2 cellular contexts compared by ENCODE assay signal in the genomic region with DNA sequence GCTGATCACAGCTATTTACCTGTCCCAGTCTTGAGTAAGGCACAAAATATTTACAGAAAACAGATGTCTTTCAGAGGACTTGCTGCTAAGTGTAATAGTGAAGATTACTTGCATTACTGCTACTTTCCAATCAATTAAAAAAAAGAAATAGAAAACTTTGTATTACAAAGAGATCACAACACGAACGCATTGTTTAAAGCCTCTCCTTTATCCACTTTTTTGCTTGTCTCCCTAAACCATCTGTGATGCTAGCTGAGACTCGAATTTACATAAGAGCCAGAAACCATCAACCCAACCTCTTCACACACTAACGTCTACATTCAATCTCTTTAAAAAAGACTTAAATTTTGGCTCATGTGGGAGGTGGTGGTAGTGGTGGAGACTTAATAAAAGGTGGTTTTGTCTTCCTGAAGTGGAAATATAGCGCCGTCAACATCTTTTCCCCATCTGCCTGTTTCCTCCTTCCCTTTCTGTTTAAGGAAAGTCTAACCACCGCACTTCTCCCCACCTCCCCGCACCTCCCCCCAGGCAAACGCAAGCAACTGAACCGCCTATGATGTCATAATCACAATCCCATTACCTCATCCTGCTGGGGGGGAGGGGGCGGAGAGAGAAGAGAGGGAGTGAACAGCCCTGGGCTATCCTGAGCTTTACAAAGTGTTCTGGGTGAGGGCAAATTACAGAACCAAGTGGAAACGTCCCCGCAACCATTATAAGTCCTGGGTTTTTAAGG.
TF ChIP-seq lines count a peak whose summit lies in the region.

No MANE protein-coding gene starts in this region.

TF ChIP-seq in SK-N-SH treated with all-trans-retinoic acid at 6 μM for 48 hours, 23 proteins besides CTCF, POLR2A, EP300 and RAD21:
- no peak for TF ChIP-seq SNAI2 (CRISPR knock-in tag; IDR thresholded peaks at IDR 0.05)
- no peak for TF ChIP-seq ZFP30 (CRISPR knock-in tag; IDR thresholded peaks at IDR 0.05)
- TF ChIP-seq RARB (CRISPR knock-in tag; IDR thresholded peaks at IDR 0.05), result no peak
- TF ChIP-seq, protein P1, sequence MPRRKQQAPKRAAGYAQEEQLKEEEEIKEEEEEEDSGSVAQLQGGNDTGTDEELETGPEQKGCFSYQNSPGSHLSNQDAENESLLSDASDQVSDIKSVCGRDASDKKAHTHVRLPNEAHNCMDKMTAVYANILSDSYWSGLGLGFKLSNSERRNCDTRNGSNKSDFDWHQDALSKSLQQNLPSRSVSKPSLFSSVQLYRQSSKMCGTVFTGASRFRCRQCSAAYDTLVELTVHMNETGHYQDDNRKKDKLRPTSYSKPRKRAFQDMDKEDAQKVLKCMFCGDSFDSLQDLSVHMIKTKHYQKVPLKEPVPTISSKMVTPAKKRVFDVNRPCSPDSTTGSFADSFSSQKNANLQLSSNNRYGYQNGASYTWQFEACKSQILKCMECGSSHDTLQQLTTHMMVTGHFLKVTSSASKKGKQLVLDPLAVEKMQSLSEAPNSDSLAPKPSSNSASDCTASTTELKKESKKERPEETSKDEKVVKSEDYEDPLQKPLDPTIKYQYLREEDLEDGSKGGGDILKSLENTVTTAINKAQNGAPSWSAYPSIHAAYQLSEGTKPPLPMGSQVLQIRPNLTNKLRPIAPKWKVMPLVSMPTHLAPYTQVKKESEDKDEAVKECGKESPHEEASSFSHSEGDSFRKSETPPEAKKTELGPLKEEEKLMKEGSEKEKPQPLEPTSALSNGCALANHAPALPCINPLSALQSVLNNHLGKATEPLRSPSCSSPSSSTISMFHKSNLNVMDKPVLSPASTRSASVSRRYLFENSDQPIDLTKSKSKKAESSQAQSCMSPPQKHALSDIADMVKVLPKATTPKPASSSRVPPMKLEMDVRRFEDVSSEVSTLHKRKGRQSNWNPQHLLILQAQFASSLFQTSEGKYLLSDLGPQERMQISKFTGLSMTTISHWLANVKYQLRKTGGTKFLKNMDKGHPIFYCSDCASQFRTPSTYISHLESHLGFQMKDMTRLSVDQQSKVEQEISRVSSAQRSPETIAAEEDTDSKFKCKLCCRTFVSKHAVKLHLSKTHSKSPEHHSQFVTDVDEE (CRISPR knock-in tag; IDR thresholded peaks at IDR 0.05), result peak; percentile 41; the same call in 1 of the 2 replicates
- no peak for TF ChIP-seq ZNF565 (CRISPR knock-in tag; conservative IDR thresholded peaks at IDR 0.05; ENCODE audit: low read depth)
- TF ChIP-seq, protein P2, sequence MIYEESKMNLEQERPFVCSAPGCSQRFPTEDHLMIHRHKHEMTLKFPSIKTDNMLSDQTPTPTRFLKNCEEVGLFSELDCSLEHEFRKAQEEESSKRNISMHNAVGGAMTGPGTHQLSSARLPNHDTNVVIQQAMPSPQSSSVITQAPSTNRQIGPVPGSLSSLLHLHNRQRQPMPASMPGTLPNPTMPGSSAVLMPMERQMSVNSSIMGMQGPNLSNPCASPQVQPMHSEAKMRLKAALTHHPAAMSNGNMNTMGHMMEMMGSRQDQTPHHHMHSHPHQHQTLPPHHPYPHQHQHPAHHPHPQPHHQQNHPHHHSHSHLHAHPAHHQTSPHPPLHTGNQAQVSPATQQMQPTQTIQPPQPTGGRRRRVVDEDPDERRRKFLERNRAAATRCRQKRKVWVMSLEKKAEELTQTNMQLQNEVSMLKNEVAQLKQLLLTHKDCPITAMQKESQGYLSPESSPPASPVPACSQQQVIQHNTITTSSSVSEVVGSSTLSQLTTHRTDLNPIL (CRISPR knock-in tag; IDR thresholded peaks at IDR 0.05; ENCODE audit: low read depth), result peak; percentile 80
- no peak for TF ChIP-seq OSR1 (CRISPR knock-in tag; IDR thresholded peaks at IDR 0.05)
- 0 out of 2 replicates have a peak, but pooled peaks have one; percentile 17 for TF ChIP-seq ZNF8 (CRISPR knock-in tag; IDR thresholded peaks at IDR 0.05)
TF ChIP-seq in SK-N-SH treated with all-trans-retinoic acid at 6 μM for 48 hours: peak in this region for 3.

TF ChIP-seq in HepG2, 621 proteins besides CTCF, POLR2A, EP300 and RAD21 (continues in another document):
- TF ChIP-seq GFI1 (CRISPR knock-in tag; IDR thresholded peaks at IDR 0.05; ENCODE audit: borderline replicate concordance) (no peak), ZNF331 (CRISPR knock-in tag; IDR thresholded peaks at IDR 0.05) (no peak), ARNT (IDR thresholded peaks at IDR 0.05) (no peak), MIER3 (CRISPR knock-in tag; IDR thresholded peaks at IDR 0.05; ENCODE audit: borderline replicate concordance) (peak; percentile 53; the same call in 1 of the 2 replicates), ZNF83 (CRISPR knock-in tag; IDR thresholded peaks at IDR 0.05; ENCODE audit: borderline replicate concordance) (no peak), ZNF335 (CRISPR knock-in tag; IDR thresholded peaks at IDR 0.05) (peak; percentile 82; the same call in 1 of the 2 replicates), JUN (CRISPR knock-in tag; IDR thresholded peaks at IDR 0.05) (peak; percentile 90), ZBTB21 (CRISPR knock-in tag; IDR thresholded peaks at IDR 0.05) (peak; percentile 100), SOX6 (IDR thresholded peaks at IDR 0.05) (no peak), SOX6 (CRISPR knock-in tag; IDR thresholded peaks at IDR 0.05) (no peak; the same call in 1 of the 2 replicates), WIZ (CRISPR knock-in tag; IDR thresholded peaks at IDR 0.05) (0 out of 2 replicates have a peak, but pooled peaks have one; percentile 7), FOXC1 (CRISPR knock-in tag; IDR thresholded peaks at IDR 0.05; ENCODE audit: borderline replicate concordance) (no peak), ZNF530 (CRISPR knock-in tag; IDR thresholded peaks at IDR 0.05; ENCODE audit: low read depth) (no peak), ZMYM2 (CRISPR knock-in tag; IDR thresholded peaks at IDR 0.05) (peak; percentile 68; the same call in 1 of the 2 replicates), ZNF781 (CRISPR knock-in tag; IDR thresholded peaks at IDR 0.05; ENCODE audit: borderline replicate concordance, not compliant biosample characterization) (peak; percentile 65), SUZ12 (IDR thresholded peaks at IDR 0.05; ENCODE audit: low read depth, low read length) (no peak), SPEN (CRISPR knock-in tag; IDR thresholded peaks at IDR 0.05; ENCODE audit: low read depth) (peak; percentile 37; the same call in 1 of the 2 replicates), CEBPB (IDR thresholded peaks at IDR 0.05; ENCODE audit: borderline replicate concordance, low read depth, low read length) (peak; percentile 79), CREM (IDR thresholded peaks at IDR 0.05) (peak; percentile 96), CREM (CRISPR knock-in tag; IDR thresholded peaks at IDR 0.05) (0 out of 2 replicates have a peak, but pooled peaks have one; percentile 42), KDM3A (CRISPR knock-in tag; IDR thresholded peaks at IDR 0.05; ENCODE audit: low read depth) (0 out of 2 replicates have a peak, but pooled peaks have one; percentile 2), ATF1 (CRISPR knock-in tag; IDR thresholded peaks at IDR 0.05) (peak; percentile 94), TBL1XR1 (IDR thresholded peaks at IDR 0.05; ENCODE audit: borderline replicate concordance, low read length, partially characterized antibody) (peak; percentile 64), ZNF775 (CRISPR knock-in tag; IDR thresholded peaks at IDR 0.05; ENCODE audit: borderline replicate concordance) (no peak)
- TF ChIP-seq, protein P3, sequence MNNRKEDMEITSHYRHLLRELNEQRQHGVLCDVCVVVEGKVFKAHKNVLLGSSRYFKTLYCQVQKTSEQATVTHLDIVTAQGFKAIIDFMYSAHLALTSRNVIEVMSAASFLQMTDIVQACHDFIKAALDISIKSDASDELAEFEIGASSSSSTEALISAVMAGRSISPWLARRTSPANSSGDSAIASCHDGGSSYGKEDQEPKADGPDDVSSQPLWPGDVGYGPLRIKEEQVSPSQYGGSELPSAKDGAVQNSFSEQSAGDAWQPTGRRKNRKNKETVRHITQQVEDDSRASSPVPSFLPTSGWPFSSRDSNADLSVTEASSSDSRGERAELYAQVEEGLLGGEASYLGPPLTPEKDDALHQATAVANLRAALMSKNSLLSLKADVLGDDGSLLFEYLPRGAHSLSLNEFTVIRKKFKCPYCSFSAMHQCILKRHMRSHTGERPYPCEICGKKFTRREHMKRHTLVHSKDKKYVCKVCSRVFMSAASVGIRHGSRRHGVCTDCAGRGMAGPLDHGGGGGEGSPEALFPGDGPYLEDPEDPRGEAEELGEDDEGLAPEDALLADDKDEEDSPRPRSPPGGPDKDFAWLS (CRISPR knock-in tag; IDR thresholded peaks at IDR 0.05; ENCODE audit: borderline replicate concordance), result no peak
- TF ChIP-seq, protein P4, sequence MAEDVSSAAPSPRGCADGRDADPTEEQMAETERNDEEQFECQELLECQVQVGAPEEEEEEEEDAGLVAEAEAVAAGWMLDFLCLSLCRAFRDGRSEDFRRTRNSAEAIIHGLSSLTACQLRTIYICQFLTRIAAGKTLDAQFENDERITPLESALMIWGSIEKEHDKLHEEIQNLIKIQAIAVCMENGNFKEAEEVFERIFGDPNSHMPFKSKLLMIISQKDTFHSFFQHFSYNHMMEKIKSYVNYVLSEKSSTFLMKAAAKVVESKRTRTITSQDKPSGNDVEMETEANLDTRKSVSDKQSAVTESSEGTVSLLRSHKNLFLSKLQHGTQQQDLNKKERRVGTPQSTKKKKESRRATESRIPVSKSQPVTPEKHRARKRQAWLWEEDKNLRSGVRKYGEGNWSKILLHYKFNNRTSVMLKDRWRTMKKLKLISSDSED (CRISPR knock-in tag; IDR thresholded peaks at IDR 0.05), result no peak
- TF ChIP-seq, protein P5, sequence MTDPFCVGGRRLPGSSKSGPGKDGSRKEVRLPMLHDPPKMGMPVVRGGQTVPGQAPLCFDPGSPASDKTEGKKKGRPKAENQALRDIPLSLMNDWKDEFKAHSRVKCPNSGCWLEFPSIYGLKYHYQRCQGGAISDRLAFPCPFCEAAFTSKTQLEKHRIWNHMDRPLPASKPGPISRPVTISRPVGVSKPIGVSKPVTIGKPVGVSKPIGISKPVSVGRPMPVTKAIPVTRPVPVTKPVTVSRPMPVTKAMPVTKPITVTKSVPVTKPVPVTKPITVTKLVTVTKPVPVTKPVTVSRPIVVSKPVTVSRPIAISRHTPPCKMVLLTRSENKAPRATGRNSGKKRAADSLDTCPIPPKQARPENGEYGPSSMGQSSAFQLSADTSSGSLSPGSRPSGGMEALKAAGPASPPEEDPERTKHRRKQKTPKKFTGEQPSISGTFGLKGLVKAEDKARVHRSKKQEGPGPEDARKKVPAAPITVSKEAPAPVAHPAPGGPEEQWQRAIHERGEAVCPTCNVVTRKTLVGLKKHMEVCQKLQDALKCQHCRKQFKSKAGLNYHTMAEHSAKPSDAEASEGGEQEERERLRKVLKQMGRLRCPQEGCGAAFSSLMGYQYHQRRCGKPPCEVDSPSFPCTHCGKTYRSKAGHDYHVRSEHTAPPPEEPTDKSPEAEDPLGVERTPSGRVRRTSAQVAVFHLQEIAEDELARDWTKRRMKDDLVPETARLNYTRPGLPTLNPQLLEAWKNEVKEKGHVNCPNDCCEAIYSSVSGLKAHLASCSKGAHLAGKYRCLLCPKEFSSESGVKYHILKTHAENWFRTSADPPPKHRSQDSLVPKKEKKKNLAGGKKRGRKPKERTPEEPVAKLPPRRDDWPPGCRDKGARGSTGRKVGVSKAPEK (CRISPR knock-in tag; IDR thresholded peaks at IDR 0.05; ENCODE audit: borderline replicate concordance), result no peak
- TF ChIP-seq, protein P6, sequence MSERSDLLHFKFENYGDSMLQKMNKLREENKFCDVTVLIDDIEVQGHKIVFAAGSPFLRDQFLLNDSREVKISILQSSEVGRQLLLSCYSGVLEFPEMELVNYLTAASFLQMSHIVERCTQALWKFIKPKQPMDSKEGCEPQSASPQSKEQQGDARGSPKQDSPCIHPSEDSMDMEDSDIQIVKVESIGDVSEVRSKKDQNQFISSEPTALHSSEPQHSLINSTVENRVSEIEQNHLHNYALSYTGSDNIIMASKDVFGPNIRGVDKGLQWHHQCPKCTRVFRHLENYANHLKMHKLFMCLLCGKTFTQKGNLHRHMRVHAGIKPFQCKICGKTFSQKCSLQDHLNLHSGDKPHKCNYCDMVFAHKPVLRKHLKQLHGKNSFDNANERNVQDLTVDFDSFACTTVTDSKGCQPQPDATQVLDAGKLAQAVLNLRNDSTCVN (CRISPR knock-in tag; IDR thresholded peaks at IDR 0.05; ENCODE audit: borderline replicate concordance), result no peak
- TF ChIP-seq, protein P7, sequence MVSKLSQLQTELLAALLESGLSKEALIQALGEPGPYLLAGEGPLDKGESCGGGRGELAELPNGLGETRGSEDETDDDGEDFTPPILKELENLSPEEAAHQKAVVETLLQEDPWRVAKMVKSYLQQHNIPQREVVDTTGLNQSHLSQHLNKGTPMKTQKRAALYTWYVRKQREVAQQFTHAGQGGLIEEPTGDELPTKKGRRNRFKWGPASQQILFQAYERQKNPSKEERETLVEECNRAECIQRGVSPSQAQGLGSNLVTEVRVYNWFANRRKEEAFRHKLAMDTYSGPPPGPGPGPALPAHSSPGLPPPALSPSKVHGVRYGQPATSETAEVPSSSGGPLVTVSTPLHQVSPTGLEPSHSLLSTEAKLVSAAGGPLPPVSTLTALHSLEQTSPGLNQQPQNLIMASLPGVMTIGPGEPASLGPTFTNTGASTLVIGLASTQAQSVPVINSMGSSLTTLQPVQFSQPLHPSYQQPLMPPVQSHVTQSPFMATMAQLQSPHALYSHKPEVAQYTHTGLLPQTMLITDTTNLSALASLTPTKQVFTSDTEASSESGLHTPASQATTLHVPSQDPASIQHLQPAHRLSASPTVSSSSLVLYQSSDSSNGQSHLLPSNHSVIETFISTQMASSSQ (IDR thresholded peaks at IDR 0.05; ENCODE audit: low read depth), result 0 out of 2 replicates have a peak, but pooled peaks have one; percentile 7
- TF ChIP-seq, protein P7 (CRISPR knock-in tag; IDR thresholded peaks at IDR 0.05; ENCODE audit: borderline replicate concordance), result no peak
- TF ChIP-seq, protein P8, sequence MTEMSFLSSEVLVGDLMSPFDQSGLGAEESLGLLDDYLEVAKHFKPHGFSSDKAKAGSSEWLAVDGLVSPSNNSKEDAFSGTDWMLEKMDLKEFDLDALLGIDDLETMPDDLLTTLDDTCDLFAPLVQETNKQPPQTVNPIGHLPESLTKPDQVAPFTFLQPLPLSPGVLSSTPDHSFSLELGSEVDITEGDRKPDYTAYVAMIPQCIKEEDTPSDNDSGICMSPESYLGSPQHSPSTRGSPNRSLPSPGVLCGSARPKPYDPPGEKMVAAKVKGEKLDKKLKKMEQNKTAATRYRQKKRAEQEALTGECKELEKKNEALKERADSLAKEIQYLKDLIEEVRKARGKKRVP (CRISPR knock-in tag; IDR thresholded peaks at IDR 0.05), result peak in 1 of 2 experiments; percentile 73; a peak in 2 of 4 replicates
